Comparison of ENCODE assay signal across 1 cellular context in the genomic region with DNA sequence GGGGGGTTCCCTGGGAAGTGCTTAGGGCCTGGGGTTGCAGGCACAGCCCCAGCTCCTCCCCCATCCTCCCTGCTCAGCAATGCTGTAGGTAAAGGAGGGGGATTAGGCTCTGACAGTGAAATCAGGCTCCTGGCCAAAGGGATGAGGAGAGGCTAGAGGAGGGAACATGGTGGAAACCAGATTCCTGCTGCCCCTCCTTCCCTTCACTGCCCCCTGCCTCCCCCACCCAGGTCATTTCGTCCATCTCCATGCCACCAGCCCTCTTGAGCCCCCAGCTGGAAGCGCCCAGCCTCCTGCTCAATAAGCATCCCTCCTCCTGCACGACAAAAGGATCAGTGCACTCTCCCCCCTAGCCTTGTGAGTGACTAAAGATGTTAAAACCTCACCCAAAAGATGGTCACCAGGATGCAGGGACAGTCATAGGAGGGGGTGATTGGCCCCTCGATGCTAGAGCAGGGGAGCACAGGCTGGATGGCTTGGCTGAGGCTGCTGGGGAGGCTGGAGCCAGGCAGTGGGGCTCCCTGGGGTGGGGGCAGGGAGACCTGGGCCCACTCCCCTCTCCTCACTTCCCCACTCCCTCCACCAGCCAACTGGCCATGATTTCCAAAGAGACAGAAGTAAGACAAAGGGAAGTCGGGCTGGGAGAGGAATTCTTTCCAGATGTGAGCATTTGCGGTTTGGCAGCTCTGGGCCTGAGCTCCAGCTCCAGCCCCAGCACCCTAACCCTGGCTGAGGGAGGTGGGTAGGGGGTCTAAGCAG.
TF ChIP-seq lines count a peak whose summit lies in the region.

No MANE protein-coding gene starts in this region.

TF ChIP-seq in H1, 55 proteins besides CTCF, POLR2A, EP300 and RAD21:
- TF ChIP-seq MAFK (IDR thresholded peaks at IDR 0.05; ENCODE audit: low read depth, low read length) = no peak
- no peak for TF ChIP-seq JUN (IDR thresholded peaks at IDR 0.05; ENCODE audit: low read depth, low read length)
- TF ChIP-seq, protein P1, sequence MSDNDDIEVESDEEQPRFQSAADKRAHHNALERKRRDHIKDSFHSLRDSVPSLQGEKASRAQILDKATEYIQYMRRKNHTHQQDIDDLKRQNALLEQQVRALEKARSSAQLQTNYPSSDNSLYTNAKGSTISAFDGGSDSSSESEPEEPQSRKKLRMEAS (IDR thresholded peaks at IDR 0.05) = peak; percentile 30; the same call in 1 of the 2 replicates
- peak; percentile 46; the same call in 1 of the 2 replicates for TF ChIP-seq SP1 (IDR thresholded peaks at IDR 0.05; ENCODE audit: low read depth, low read length)
